Comparison of ENCODE assay signal across 19 cellular contexts in the genomic region with DNA sequence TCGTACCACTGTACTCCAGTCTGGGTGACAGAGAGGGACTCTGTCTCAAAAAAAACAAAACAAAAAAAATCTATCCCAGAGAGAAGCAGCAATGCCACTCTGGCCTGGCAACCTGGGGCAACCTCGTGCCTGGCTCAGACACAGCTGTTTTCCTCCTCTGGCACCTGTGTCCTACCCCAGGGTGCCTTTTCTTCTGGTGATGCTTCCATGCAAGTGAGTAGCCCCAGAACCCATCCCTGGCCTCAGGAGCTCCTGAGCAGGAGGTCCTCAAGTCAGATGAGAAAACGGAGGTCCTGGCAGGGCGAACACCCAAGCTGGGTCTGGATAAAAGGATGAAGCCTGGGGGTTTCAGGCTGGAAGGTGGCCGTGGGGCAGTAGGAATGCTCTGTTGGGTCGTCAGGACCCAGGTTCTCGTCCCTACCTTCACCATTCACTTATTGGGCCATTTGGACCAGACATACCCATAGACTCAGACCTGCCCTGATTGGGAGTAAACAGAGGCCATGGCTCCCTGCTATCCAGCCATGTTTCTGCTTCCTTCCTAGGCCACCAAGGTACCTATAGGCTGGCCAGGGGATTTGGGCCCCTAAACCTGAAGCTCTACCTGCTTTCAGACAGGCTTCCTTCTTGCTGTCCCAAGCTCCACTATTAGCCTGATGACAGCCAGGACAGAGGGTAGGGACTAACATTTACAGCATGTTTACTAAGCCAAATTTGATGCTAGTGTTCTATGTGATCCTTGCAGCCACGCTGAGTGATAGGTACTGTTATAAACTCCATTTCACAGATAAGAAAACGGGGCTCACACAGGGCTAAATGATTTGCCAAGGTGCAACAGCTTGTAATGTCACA.
"Had no signal": no experiment of that assay in that cellular context is flagged by ENCODE, and none has a peak within 500 bp of the region (broad histone marks: within the 10 kb centered on the region; RNA-seq: fewer than 3 reads in every experiment).

No MANE protein-coding gene starts in this region.

- H3K9me3 ChIP-seq: gastroesophageal sphincter, ovary, transverse colon had no signal

- H3K27me3 ChIP-seq: gastroesophageal sphincter, ovary, transverse colon had no signal

- H3K27ac Mint-ChIP-seq: activated T-cell treated with anti-CD3 and anti-CD28 coated beads, Interleukin-2, amount 50 U/mL, for 72 hours had no signal

- H3K27me3 Mint-ChIP-seq: activated CD8-positive, alpha-beta T cell treated with anti-CD3 and anti-CD28 coated beads for 36 hours; T-cell had no signal

- DNase-seq: activated CD4-positive, alpha-beta T cell treated with anti-CD3 and anti-CD28 coated beads for 1 hour; activated CD8-positive, alpha-beta memory T cell treated with anti-CD3 and anti-CD28 coated beads, Interleukin-2, amount 50 U/mL, for 4 hours; activated CD8-positive, alpha-beta T cell treated with anti-CD3 and anti-CD28 coated beads for 36 hours; activated gamma-delta T cell treated with Interleukin-2 at 50 U/mL for 16 hours; activated T-cell treated with anti-CD3 and anti-CD28 coated beads, Interleukin-2, amount 50 U/mL, for 72 hours; anterior cingulate cortex; dermis blood vessel endothelial cell; left colon; midbrain; ovary; stimulated activated CD4-positive, alpha-beta T cell treated with anti-CD3 and anti-CD28 coated beads, Interleukin-1b, Interleukin-23, amount 100 ng/mL, for 48 hours; stimulated activated naive CD4-positive, alpha-beta T cell; T-cell; T1000; transverse colon had no signal

- ATAC-seq: gastroesophageal sphincter, left colon had no signal

- H3K36me3 Mint-ChIP-seq: T-cell had no signal

- H3K36me3 ChIP-seq: gastroesophageal sphincter, ovary, transverse colon had no signal

- H3K4me3 ChIP-seq: gastroesophageal sphincter, lung, ovary, SK-N-MC, transverse colon had no signal

- H3K4me3 Mint-ChIP-seq: activated CD8-positive, alpha-beta T cell treated with anti-CD3 and anti-CD28 coated beads for 36 hours; neural crest cell; T-cell had no signal

- H3K27ac ChIP-seq: gastroesophageal sphincter, ovary, SK-N-MC, transverse colon had no signal

- H3K9me3 Mint-ChIP-seq: activated CD8-positive, alpha-beta T cell treated with anti-CD3 and anti-CD28 coated beads for 36 hours; activated T-cell treated with anti-CD3 and anti-CD28 coated beads, Interleukin-2, amount 50 U/mL, for 72 hours; neural crest cell; T-cell had no signal
